9 cellular contexts compared by ENCODE assay signal in genomic region chr3:62319570-62320243, GRCh38. TPM values are rescaled to one million over a fixed set of nuclear protein-coding genes. Genes with fewer than 3 reads are reported as not detected.
DNase-seq lines count a peak whose midpoint lies in the region; ATAC-seq and TF ChIP-seq lines count a peak whose summit lies in the region.
"Had no signal": no experiment of that assay in that cellular context is flagged by ENCODE, and none has a peak within 500 bp of the region (broad histone marks: within the 10 kb centered on the region; RNA-seq: fewer than 3 reads in every experiment).

No MANE protein-coding gene starts in this region.

- no peaks in the 10 kb centered on the region for H3K36me3 ChIP-seq in mammary epithelial cell (ENCODE audit: insufficient read depth, low read length)

- H3K27me3 Mint-ChIP-seq in CD14-positive monocyte (ENCODE audit: low read depth in 3 of 3): peaks cover 16 to 23% (median 16%) of the 10 kb centered on the region in 3 donors
- peaks cover 0 to 4% of the 10 kb centered on the region in 2 donors for H3K27me3 Mint-ChIP-seq in natural killer cell (ENCODE audit: low read depth in 2 of 2)

- H3K4me1 Mint-ChIP-seq in CD14-positive monocyte (peaks cover 14% of the 10 kb centered on the region), natural killer cell (peaks cover 9 to 11% of the 10 kb centered on the region in 2 donors)

- H3K9me3 ChIP-seq in mammary epithelial cell (replicated peaks; ENCODE audit: insufficient read depth, low read length): no peaks in the 10 kb centered on the region

- in situ Hi-C loops in mammary epithelial cell (cut with MboI; ENCODE audit: low sequenced_read_pairs in 2 of 2): loop anchor here in 1 of 2 donors (10.0 kb wide), 1 partner anchor 235 kb away; no protein-coding TSS in a partner anchor

- intact Hi-C loops in CD14-positive monocyte (cut with micrococcal nuclease): no loop called here
- intact Hi-C loops in mammary epithelial cell (cut with micrococcal nuclease): loop anchor here (2.0 kb wide), 1 partner anchor 119 kb away; no protein-coding TSS in a partner anchor
- intact Hi-C loops in natural killer cell (cut with micrococcal nuclease): no loop called here

- no peaks in the 10 kb centered on the region for H3K4me1 ChIP-seq in mammary epithelial cell (ENCODE audit: insufficient read depth, low read length)

- no peak for TF ChIP-seq CTCF in CD14-positive monocyte (IDR thresholded peaks at IDR 0.05)
- no peak for TF ChIP-seq CTCF in mammary epithelial cell (conservative IDR thresholded peaks at IDR 0.05 in 1 of 2, IDR thresholded peaks at IDR 0.05 in 1 of 2; ENCODE audit: extremely low read depth in 1 of 2, insufficient read depth in 1 of 2, low read depth in 1 of 2, low read length in 2 of 2)
- TF ChIP-seq CTCF in natural killer cell (IDR thresholded peaks at IDR 0.05): no peak

- peaks cover 2 to 10% of the 10 kb centered on the region in 2 donors for H3K36me3 Mint-ChIP-seq in CD14-positive monocyte
- H3K36me3 Mint-ChIP-seq in natural killer cell: peaks cover 16% of the 10 kb centered on the region

- H4K20me1 ChIP-seq in mammary epithelial cell (ENCODE audit: insufficient read depth, low read length): no peaks in the 10 kb centered on the region

- BruUV-seq in mammary epithelial cell (replicated peaks; lab: Mats Ljungman, UMichigan): no TSS peak

- peak overlapping the region; percentile 87 for H3K4me2 ChIP-seq in mammary epithelial cell (ENCODE audit: insufficient read depth, low read depth, low read length)

- H3K27ac ChIP-seq in mammary epithelial cell (ENCODE audit: insufficient read depth, low read depth, low read length) (no peak overlapping the region), caudate nucleus (ENCODE audit: low read depth, low read length) (no peak overlapping the region)

- no peaks in the 10 kb centered on the region for H3K27me3 ChIP-seq in mammary epithelial cell (ENCODE audit: insufficient read depth, low read length)

- peak overlapping the region; percentile 65 to 70 (median 67) for H3K4me3 ChIP-seq in mammary epithelial cell (replicated peaks in 1 of 3; ENCODE audit: insufficient read depth in 1 of 3, low read depth in 2 of 3, low read length in 3 of 3)

- DNase-seq in CD14-positive monocyte (ENCODE audit: low spot score): no peak
- peak; percentile 79 for DNase-seq in NCI-H1105 treated with DMSO at 0.1 percent for 48 hours (lab: John Stamatoyannopoulos, UW)
- DNase-seq in mammary epithelial cell: no peak
- no peak for DNase-seq in natural killer cell
- no peak for DNase-seq in caudate nucleus (lab: John Stamatoyannopoulos, UW)

- H3K79me2 ChIP-seq in mammary epithelial cell (ENCODE audit: insufficient read depth, low read length): no peaks in the 10 kb centered on the region

- peaks cover 6 to 21% (median 15%) of the 10 kb centered on the region in 7 donors for H3K9me3 Mint-ChIP-seq in CD14-positive monocyte
- peaks cover 9 to 16% of the 10 kb centered on the region in 2 donors for H3K9me3 Mint-ChIP-seq in natural killer cell

- peak overlapping the region; percentile 91 to 98 for H3K4me3 Mint-ChIP-seq in CD14-positive monocyte
- H3K4me3 Mint-ChIP-seq in natural killer cell: peak overlapping the region; percentile 90

- H2AFZ ChIP-seq in mammary epithelial cell (ENCODE audit: low read depth, low read length): peak overlapping the region; percentile 96

- ATAC-seq in natural killer cell: no peak
- no peak for ATAC-seq in HG03135 (IDR thresholded peaks at IDR 0.05; ENCODE audit: unreplicated experiment)
- ATAC-seq in HG02798 (IDR thresholded peaks at IDR 0.05; ENCODE audit: poor library complexity, unreplicated experiment): no peak
- no peak for ATAC-seq in HG02610 (IDR thresholded peaks at IDR 0.05; ENCODE audit: unreplicated experiment)

- peak overlapping the region in 5 of 7 donors; percentile 77 to 97 (median 88) for H3K27ac Mint-ChIP-seq in CD14-positive monocyte
- H3K27ac Mint-ChIP-seq in natural killer cell: no peak overlapping the region

- no peak overlapping the region for H3K9ac ChIP-seq in mammary epithelial cell (ENCODE audit: insufficient read depth, low read length)

- CTCF ChIA-PET in mammary epithelial cell (lab: Charles Lee; ENCODE audit: low non-redundant PET): no interaction called here

- dilution Hi-C loops in mammary epithelial cell (cut with HindIII; ENCODE audit: low sequenced_read_pairs): no loop called here

- WGBS in mammary epithelial cell (ENCODE audit: low coverage, missing lambda C conversion rate): 60% methylated on average over 5 of the region's 7 CpGs

RNA-seq across cellular contexts. Expression of gene FEZF2, which starts 53.6 kb away (rescaled TPM):
- polyA plus RNA-seq in CD14-positive monocyte (not detected), mammary epithelial cell (not detected)
- total RNA-seq in mammary epithelial cell (not detected), natural killer cell (not detected)
- polyA minus RNA-seq in mammary epithelial cell: not detected
- total RNA-seq: dermis microvascular lymphatic vessel endothelial cell had no signal

Comparison
In these comparisons a context has a peak if more than half of its experiments do, and no peak if none do; other contexts are left out.
1. H3K27ac Mint-ChIP-seq: peak in CD14-positive monocyte (5 of 7); none in natural killer cell (0 of 2).